In genomic region chr20:38790210-38791053, GRCh38 we compare ENCODE assay signal across 8 cellular contexts. TPM values are rescaled to one million over a fixed set of nuclear protein-coding genes. Genes with fewer than 3 reads are reported as not detected.
A peak's percentile ranks its signal among the peaks of the same experiment; 100 is the strongest.
DNase-seq lines count a peak whose midpoint lies in the region; ATAC-seq, FAIRE-seq and TF ChIP-seq lines count a peak whose summit lies in the region.

No MANE protein-coding gene starts in this region.

- H3K9ac ChIP-seq in endothelial cell of umbilical vein (replicated peaks; ENCODE audit: extremely low read depth, insufficient read depth, low read length), result no peak overlapping the region

- H3K27ac Mint-ChIP-seq in T-cell (no peak overlapping the region), neural crest cell (ENCODE audit: unreplicated experiment) (no peak overlapping the region)

- peak; percentile 23 for DNase-seq in G401 (ENCODE audit: low spot score)
- DNase-seq in M059J (ENCODE audit: low read depth), result peak; percentile 60
- DNase-seq in T-cell, result peak in 24 of 34 experiments; percentile 20 to 67 (median 40)
- DNase-seq in endothelial cell of umbilical vein (ENCODE audit: low read depth, low spot score), result peak; percentile 66
- peak; percentile 34 for DNase-seq in neural crest cell (ENCODE audit: low read depth, low spot score)
- no peak for DNase-seq in mesenteric fat pad (ENCODE audit: low spot score)
- no peak for DNase-seq in aorta

- BruUV-seq in endothelial cell of umbilical vein (replicated peaks; lab: Mats Ljungman, UMichigan), result no TSS peak

- ATAC-seq in T-cell (replicated peaks in 1 of 4) (peak; percentile 55 to 95 (median 60)), GM21786 (IDR thresholded peaks at IDR 0.05; ENCODE audit: unreplicated experiment) (no peak), aorta (ENCODE audit: low FRiP score) (no peak)

- no peak overlapping the region for H2AFZ ChIP-seq in endothelial cell of umbilical vein (ENCODE audit: low read depth, low read length)

- FAIRE-seq in endothelial cell of umbilical vein (lab: Jason Lieb, UNC), result peak; percentile 35

- H3K27ac ChIP-seq in endothelial cell of umbilical vein (ENCODE audit: insufficient read depth, low read depth, low read length) (no peak overlapping the region), aorta (ENCODE audit: low read depth in 1 of 2, low read length in 2 of 2) (no peak overlapping the region)

- in situ Hi-C loops in G401 (cut with HindIII; ENCODE audit: low sequenced_read_pairs), result no loop called here

- TF ChIP-seq POLR2A in endothelial cell of umbilical vein (IDR thresholded peaks at IDR 0.05; ENCODE audit: low read depth, low read length), result no peak

- CTCF ChIA-PET in T-cell (lab: Charles Lee), result interaction anchor here (0.6 to 1.2 kb wide), 14 partner anchors 13 to 172 kb away, joined by 3 to 6 read pairs (median 3); partner anchors contain the start of genes DHX35 (in 1 of the 2) and PPP1R16B (in 1 of the 2)
- CTCF ChIA-PET in endothelial cell of umbilical vein (lab: Charles Lee), result interaction anchor here (0.7 to 4.1 kb wide), 13 partner anchors 9 to 147 kb away, joined by 3 to 15 read pairs (median 5); partner anchors contain the start of gene PPP1R16B

- intact Hi-C loops in endothelial cell of umbilical vein (cut with micrococcal nuclease) (loop anchor here (1.0 to 2.0 kb wide), 2 partner anchors 64 to 141 kb away; no protein-coding TSS in a partner anchor), aorta (cut with DNase I) (loop anchor here in 1 of 2 donors (1.0 kb wide), 1 partner anchor 144 kb away; no protein-coding TSS in a partner anchor)

- H3K4me1 Mint-ChIP-seq in T-cell (peaks cover 7 to 10% (median 7%) of the 10 kb centered on the region in 3 donors), neural crest cell (no peaks in the 10 kb centered on the region)

- no peaks in the 10 kb centered on the region for H3K27me3 Mint-ChIP-seq in T-cell
- peaks cover 5% of the 10 kb centered on the region for H3K27me3 Mint-ChIP-seq in neural crest cell (ENCODE audit: low read depth)

- H3K36me3 Mint-ChIP-seq in T-cell (no peaks in the 10 kb centered on the region), neural crest cell (ENCODE audit: low read depth) (no peaks in the 10 kb centered on the region)

- H3K9me3 ChIP-seq in endothelial cell of umbilical vein (replicated peaks; ENCODE audit: control insufficient read depth, insufficient read depth, low read length), result no peaks in the 10 kb centered on the region
- H3K9me3 ChIP-seq in aorta (ENCODE audit: control insufficient read depth, low read length), result peaks cover 3% of the 10 kb centered on the region

- H3K4me3 Mint-ChIP-seq in T-cell (peak overlapping the region in 1 of 3 donors; percentile 34), neural crest cell (no peak overlapping the region)

- TF ChIP-seq CTCF in endothelial cell of umbilical vein (IDR thresholded peaks at IDR 0.05; ENCODE audit: extremely low read depth in 1 of 2, insufficient read depth in 1 of 2, low read depth in 1 of 2, low read length in 2 of 2) (peak; percentile 59 to 66), neural crest cell (conservative IDR thresholded peaks at IDR 0.05) (peak; percentile 71)

- dilution Hi-C loops in endothelial cell of umbilical vein (cut with MboI; ENCODE audit: extremely low pct_ligation_motif_present, low sequenced_read_pairs), result no loop called here

- H3K4me1 ChIP-seq in endothelial cell of umbilical vein (ENCODE audit: control insufficient read depth, extremely low read depth, insufficient read depth, low read length) (no peaks in the 10 kb centered on the region), aorta (ENCODE audit: control insufficient read depth in 1 of 2, insufficient read depth in 2 of 2, low read length in 2 of 2) (no peaks in the 10 kb centered on the region)

- H3K36me3 ChIP-seq in endothelial cell of umbilical vein (ENCODE audit: control insufficient read depth in 2 of 2, extremely low read depth in 1 of 2, insufficient read depth in 2 of 2, low read length in 2 of 2) (no peaks in the 10 kb centered on the region), aorta (ENCODE audit: control insufficient read depth in 1 of 2, insufficient read depth in 2 of 2, low read length in 1 of 2) (no peaks in the 10 kb centered on the region)

- H4K20me1 ChIP-seq in endothelial cell of umbilical vein (replicated peaks; ENCODE audit: control insufficient read depth, extremely low read depth, insufficient read depth, low read length), result no peaks in the 10 kb centered on the region

- H3K79me2 ChIP-seq in endothelial cell of umbilical vein (ENCODE audit: control insufficient read depth, insufficient read depth, low read length), result no peaks in the 10 kb centered on the region

- no peaks in the 10 kb centered on the region for H3K9me1 ChIP-seq in endothelial cell of umbilical vein (replicated peaks; ENCODE audit: control insufficient read depth, extremely low read depth, insufficient read depth, low read length)

- no peaks in the 10 kb centered on the region for H3K9me3 Mint-ChIP-seq in T-cell
- no peaks in the 10 kb centered on the region for H3K9me3 Mint-ChIP-seq in neural crest cell

- no peak overlapping the region for H3K4me2 ChIP-seq in endothelial cell of umbilical vein (ENCODE audit: insufficient read depth, low read length)

- 35 to 43% methylated on average over 15 of the region's 15 CpGs for WGBS in aorta, 2 donors

- no peak overlapping the region for H3K4me3 ChIP-seq in endothelial cell of umbilical vein (replicated peaks in 1 of 3; ENCODE audit: insufficient read depth in 1 of 3, low read depth in 1 of 3, low read length in 3 of 3)
- H3K4me3 ChIP-seq in aorta (ENCODE audit: low read length in 2 of 2), result no peak overlapping the region

- H3K27me3 ChIP-seq in endothelial cell of umbilical vein (ENCODE audit: control insufficient read depth in 2 of 2, insufficient read depth in 2 of 2, low read length in 2 of 2) (peaks cover 0 to 5% of the 10 kb centered on the region in 2 experiments), aorta (ENCODE audit: control insufficient read depth in 1 of 2, insufficient read depth in 2 of 2, low read length in 1 of 2) (no peaks in the 10 kb centered on the region)

- POLR2A ChIA-PET in T-cell (lab: Charles Lee), result interaction anchor here (0.5 to 0.6 kb wide), 4 partner anchors 13 to 86 kb away, joined by 3 to 10 read pairs (median 3); no protein-coding TSS in a partner anchor
- POLR2A ChIA-PET in endothelial cell of umbilical vein (lab: Charles Lee), result no interaction called here

TF ChIP-seq in endothelial cell of umbilical vein, 7 proteins besides CTCF, POLR2A, EP300 and RAD21:
- TF ChIP-seq POLR2AphosphoS5 (IDR thresholded peaks at IDR 0.05; ENCODE audit: insufficient read depth, low read depth, low read length), result no peak
- TF ChIP-seq JUN (IDR thresholded peaks at IDR 0.05; ENCODE audit: borderline replicate concordance, insufficient read depth, insufficient read length, low read depth), result no peak
- TF ChIP-seq EZH2 (IDR thresholded peaks at IDR 0.05; ENCODE audit: borderline replicate concordance, low read depth, low read length, severe bottlenecking), result no peak
- TF ChIP-seq FOS (IDR thresholded peaks at IDR 0.05; ENCODE audit: borderline replicate concordance, insufficient read depth, low read length), result no peak
- no peak for TF ChIP-seq GATA2 (IDR thresholded peaks at IDR 0.05; ENCODE audit: insufficient read depth, insufficient read length, low read depth, low read length)
- no peak for TF ChIP-seq MYC (IDR thresholded peaks at IDR 0.05; ENCODE audit: low read depth, low read length)
- no peak for TF ChIP-seq MAX (IDR thresholded peaks at IDR 0.05; ENCODE audit: insufficient read depth, insufficient read length)

RNA-seq across cellular contexts. Expression of gene PPP1R16B, which starts 15.1 kb away (rescaled TPM):
- total RNA-seq in G401 (2014; rRNA removed; shearing (Covaris generic)), result 0.06 TPM in 1 of 2 replicates, not detected in the other
- not detected in 2 replicates for total RNA-seq in M059J (2014; rRNA removed; shearing (Covaris generic))
- total RNA-seq in T-cell, result 10 to 100 TPM; 32.0 to 58.5 (median 50.2) TPM
- 52.7 and 68.1 TPM in 2 replicates for total RNA-seq in endothelial cell of umbilical vein
- 32.4 and 34.7 TPM in 2 replicates for polyA plus RNA-seq in endothelial cell of umbilical vein
- 32.3 and 32.8 TPM in 2 replicates for polyA plus RNA-seq in endothelial cell of umbilical vein (2011; cell fraction: cytosol; rRNA removed)
- 57.5 and 72.3 TPM in 2 replicates for polyA plus RNA-seq in endothelial cell of umbilical vein (2011; cell fraction: nucleus; rRNA removed)
- 26.2 and 28.8 TPM in 2 replicates for polyA plus RNA-seq in endothelial cell of umbilical vein (2012)
- 92.7 and 97.9 TPM in 2 replicates for polyA minus RNA-seq in endothelial cell of umbilical vein
- not detected for polyA minus RNA-seq in endothelial cell of umbilical vein (2011; cell fraction: cytosol; rRNA and poly(A)+ RNA removed)
- polyA minus RNA-seq in endothelial cell of umbilical vein (2011; cell fraction: nucleus; rRNA and poly(A)+ RNA removed), result 32.1 and 33.3 TPM in 2 replicates
- total RNA-seq in neural crest cell, result 0.30 and 0.57 TPM in 2 replicates
- 24.3 TPM for total RNA-seq in mesenteric fat pad
- 10 to 100 TPM; 13.4 to 17.6 TPM for total RNA-seq in aorta
- polyA plus RNA-seq in aorta, result 1 to 10 TPM in 1 of 2 donors, under 1 TPM in 1; 0.97 to 1.3 TPM

RNA-seq across cellular contexts. Expression of gene ACTR5, which starts 42.2 kb away (rescaled TPM):
- 10.9 and 28.1 TPM in 2 replicates for total RNA-seq in G401 (2014; rRNA removed; shearing (Covaris generic))
- 10.6 and 12.0 TPM in 2 replicates for total RNA-seq in M059J (2014; rRNA removed; shearing (Covaris generic))
- total RNA-seq in T-cell (10 to 100 TPM; 15.8 to 20.1 (median 18.8) TPM), endothelial cell of umbilical vein (9.7 and 11.3 TPM in 2 replicates), neural crest cell (14.3 and 14.9 TPM in 2 replicates), mesenteric fat pad (6.3 TPM), aorta (1 to 10 TPM; 7.0 to 7.1 TPM)
- polyA plus RNA-seq in endothelial cell of umbilical vein (8.8 and 8.9 TPM in 2 replicates), aorta (10 to 100 TPM in 1 of 2 donors, 1 to 10 TPM in 1; 3.5 to 10.3 TPM)
- 8.8 and 9.3 TPM in 2 replicates for polyA plus RNA-seq in endothelial cell of umbilical vein (2011; cell fraction: cytosol; rRNA removed)
- 26.9 and 28.0 TPM in 2 replicates for polyA plus RNA-seq in endothelial cell of umbilical vein (2011; cell fraction: nucleus; rRNA removed)
- polyA plus RNA-seq in endothelial cell of umbilical vein (2012), result 7.5 and 8.5 TPM in 2 replicates
- polyA minus RNA-seq in endothelial cell of umbilical vein, result 8.0 and 8.5 TPM in 2 replicates
- polyA minus RNA-seq in endothelial cell of umbilical vein (2011; cell fraction: cytosol; rRNA and poly(A)+ RNA removed), result 9.7 TPM
- polyA minus RNA-seq in endothelial cell of umbilical vein (2011; cell fraction: nucleus; rRNA and poly(A)+ RNA removed), result 5.6 and 6.9 TPM in 2 replicates

Comparison
In these comparisons a context has a peak if more than half of its experiments do, and no peak if none do; other contexts are left out.
1. DNase-seq: peak in G401 (single experiment), M059J (single experiment), T-cell (24 of 34), endothelial cell of umbilical vein (single experiment) and neural crest cell (single experiment); none in mesenteric fat pad (single experiment) and aorta (0 of 2).
2. ATAC-seq: peak in T-cell (4 of 4); none in GM21786 (single experiment) and aorta (single experiment).